Comparison of ENCODE assay signal across 8 cellular contexts in genomic region chr5:177500685-177501522, GRCh38. TPM values are rescaled to one million over a fixed set of nuclear protein-coding genes. Genes with fewer than 3 reads are reported as not detected.
DNase-seq lines count a peak whose midpoint lies in the region; ATAC-seq and TF ChIP-seq lines count a peak whose summit lies in the region.

No MANE protein-coding gene starts in this region.

- H3K36me3 ChIP-seq in brain microvascular endothelial cell (replicated peaks) = peaks cover 1% of the 10 kb centered on the region

- in situ Hi-C loops in brain microvascular endothelial cell (cut with HindIII; ENCODE audit: low pct_ligation_motif_present, low sequenced_read_pairs) = no loop called here

- POLR2A ChIA-PET in AG04450 (lab: Yijun Ruan, JAX) = interaction anchor here (0.8 to 1.4 kb wide), 4 partner anchors 15 to 45 kb away, joined by 3 to 4 read pairs (median 4); no protein-coding TSS in a partner anchor

- H3K27me3 ChIP-seq in AG04450 (ENCODE audit: control insufficient read depth, insufficient read depth, low read length) (no peaks in the 10 kb centered on the region), brain microvascular endothelial cell (replicated peaks) (no peaks in the 10 kb centered on the region)

- H3K9me3 ChIP-seq in AG04450 (ENCODE audit: control insufficient read depth, insufficient read depth, low read length) = no peaks in the 10 kb centered on the region; the same call in 1 of the 2 replicates

- H3K4me3 ChIP-seq in AG04450 (ENCODE audit: low read depth, low read length) (no peak overlapping the region), brain microvascular endothelial cell (ENCODE audit: low read depth, low read length) (no peak overlapping the region)

- DNase-seq in AG04450 (ENCODE audit: low read depth, low spot score) (no peak), NCI-H2107 treated with DMSO at 0.1 percent for 48 hours (lab: John Stamatoyannopoulos, UW; ENCODE audit: unreplicated experiment) (peak; percentile 25), brain microvascular endothelial cell (peak; percentile 86), islet precursor cell (peak; percentile 96)
- DNase-seq in stimulated activated CD4-positive, alpha-beta T cell treated with anti-CD3 and anti-CD28 coated beads, Interleukin-15, amount 100 ng/mL, for 24 hours = peak; percentile 93

- TF ChIP-seq CTCF in AG04450 (IDR thresholded peaks at IDR 0.05; ENCODE audit: low read depth, low read length) (peak; percentile 95), VCaP (conservative IDR thresholded peaks at IDR 0.05) (peak; percentile 100), brain microvascular endothelial cell (IDR thresholded peaks at IDR 0.05; ENCODE audit: low read depth, low read length, missing control alignments) (peak; percentile 98)

- CTCF ChIA-PET in AG04450 (lab: Charles Lee) = interaction anchor here (0.6 to 4.0 kb wide), 29 partner anchors 8 to 191 kb away, joined by 3 to 40 read pairs (median 7); partner anchors contain the start of genes DDX41 and LMAN2

- peak overlapping the region; percentile 67 for H3K27ac ChIP-seq in AG04450 (ENCODE audit: low read depth, low read length)
- peak overlapping the region; percentile 23; the same call in 1 of the 2 replicates for H3K27ac ChIP-seq in VCaP
- H3K27ac ChIP-seq in brain microvascular endothelial cell = peak overlapping the region; percentile 9

- peak; percentile 22 for ATAC-seq in GM19463 (IDR thresholded peaks at IDR 0.05; ENCODE audit: unreplicated experiment)
- ATAC-seq in GM21737 (IDR thresholded peaks at IDR 0.05; ENCODE audit: unreplicated experiment) = no peak

RNA-seq across cellular contexts. Expression of gene PDLIM7, which starts 3.5 kb away (rescaled TPM):
- 195 and 268 TPM in 2 replicates for polyA plus RNA-seq in AG04450 (2011; rRNA removed)
- 134 and 147 TPM in 2 replicates for polyA minus RNA-seq in AG04450 (2011; rRNA and poly(A)+ RNA removed)

RNA-seq across cellular contexts. Expression of gene DOK3, which starts 8.7 kb away (rescaled TPM):
- 0.50 and 0.96 TPM in 2 replicates for polyA plus RNA-seq in AG04450 (2011; rRNA removed)
- 0.43 and 2.3 TPM in 2 replicates for polyA minus RNA-seq in AG04450 (2011; rRNA and poly(A)+ RNA removed)

RNA-seq across cellular contexts. Expression of gene DDX41, which starts 15.9 kb away (rescaled TPM):
- 71.8 and 96.0 TPM in 2 replicates for polyA plus RNA-seq in AG04450 (2011; rRNA removed)
- 58.0 and 71.2 TPM in 2 replicates for polyA minus RNA-seq in AG04450 (2011; rRNA and poly(A)+ RNA removed)

RNA-seq across cellular contexts. Expression of gene DBN1, which starts 27.5 kb away (rescaled TPM):
- 146 and 164 TPM in 2 replicates for polyA plus RNA-seq in AG04450 (2011; rRNA removed)
- 169 and 227 TPM in 2 replicates for polyA minus RNA-seq in AG04450 (2011; rRNA and poly(A)+ RNA removed)

RNA-seq across cellular contexts. Expression of gene FAM193B, which starts 53.5 kb away (rescaled TPM):
- polyA plus RNA-seq in AG04450 (2011; rRNA removed) = 28.7 and 30.1 TPM in 2 replicates
- 25.7 and 34.3 TPM in 2 replicates for polyA minus RNA-seq in AG04450 (2011; rRNA and poly(A)+ RNA removed)

Comparison
In these comparisons a context has a peak if more than half of its experiments do, and no peak if none do; other contexts are left out.
1. H3K27ac ChIP-seq: peak in every context shown above with its lines; median percentile 67 in AG04450; 23 in VCaP; 9 in brain microvascular endothelial cell.